In genomic region chr3:42025388-42026138, GRCh38 we compare ENCODE assay signal across 8 cellular contexts.
A peak's percentile ranks its signal among the peaks of the same experiment; 100 is the strongest.
DNase-seq lines count a peak whose midpoint lies in the region; ATAC-seq and TF ChIP-seq lines count a peak whose summit lies in the region.

No MANE protein-coding gene starts in this region.

- H3K4me1 Mint-ChIP-seq in Caco-2 (ENCODE audit: low read depth, unreplicated experiment): peaks cover 34% of the 10 kb centered on the region
- peaks cover 82% of the 10 kb centered on the region for H3K4me1 Mint-ChIP-seq in stimulated activated naive CD8-positive, alpha-beta T cell treated with anti-CD3 and anti-CD28 coated beads, Interleukin-15, Interleukin-2, amounts not matched to agents 100 ng/mL and 50 ng/mL, for 24 hours (ENCODE audit: low read depth)

- no peaks in the 10 kb centered on the region for H3K9me3 ChIP-seq in Caco-2
- no peaks in the 10 kb centered on the region for H3K9me3 ChIP-seq in Loucy (ENCODE audit: insufficient read depth, low read depth, low read length)

- CTCF ChIA-PET in Caco-2 (lab: Charles Lee): interaction anchor here (0.6 kb wide), 1 partner anchor 11 kb away, joined by 4 read pairs; no protein-coding TSS in a partner anchor
- CTCF ChIA-PET in RWPE1 (lab: Yijun Ruan, JAX): no interaction called here

- peak overlapping the region; percentile 64 for H3K4me3 Mint-ChIP-seq in Caco-2 (ENCODE audit: unreplicated experiment)
- peak overlapping the region; percentile 59 for H3K4me3 Mint-ChIP-seq in stimulated activated naive CD8-positive, alpha-beta T cell treated with anti-CD3 and anti-CD28 coated beads, Interleukin-15, Interleukin-2, amounts not matched to agents 100 ng/mL and 50 ng/mL, for 24 hours

- H2AFZ ChIP-seq in Loucy (ENCODE audit: low read length): no peak overlapping the region

- no peaks in the 10 kb centered on the region for H3K9me3 Mint-ChIP-seq in Caco-2 (ENCODE audit: unreplicated experiment)
- peaks cover 5% of the 10 kb centered on the region for H3K9me3 Mint-ChIP-seq in stimulated activated naive CD8-positive, alpha-beta T cell treated with anti-CD3 and anti-CD28 coated beads, Interleukin-15, Interleukin-2, amounts not matched to agents 100 ng/mL and 50 ng/mL, for 24 hours

- H3F3A ChIP-seq in Loucy (ENCODE audit: low read depth): no peaks in the 10 kb centered on the region

- no peaks in the 10 kb centered on the region for H3K27me3 ChIP-seq in Caco-2 (replicated peaks; ENCODE audit: control insufficient read depth, insufficient read depth, low read length)
- H3K27me3 ChIP-seq in Loucy (ENCODE audit: insufficient read depth, low read length, poor library complexity, severe bottlenecking): no peaks in the 10 kb centered on the region
- no peaks in the 10 kb centered on the region for H3K27me3 ChIP-seq in dorsolateral prefrontal cortex

- no peaks in the 10 kb centered on the region for H3K9me2 ChIP-seq in Loucy (replicated peaks; ENCODE audit: low read depth, low read length)

- H3K4me3 ChIP-seq in Caco-2 (ENCODE audit: low read depth, low read length) (no peak overlapping the region), Loucy (ENCODE audit: low read length, poor library complexity, severe bottlenecking) (peak overlapping the region; percentile 40), dorsolateral prefrontal cortex (peak overlapping the region in 45 of 59 donors; percentile 0 to 52 (median 24))

- TF ChIP-seq CTCF in Caco-2 (IDR thresholded peaks at IDR 0.05; ENCODE audit: insufficient read depth in 1 of 2, low read depth in 1 of 2, low read length in 1 of 2, severe bottlenecking in 1 of 2, unreplicated experiment in 1 of 2): no peak
- TF ChIP-seq CTCF in Loucy (conservative IDR thresholded peaks at IDR 0.05; ENCODE audit: low read length): no peak
- no peak for TF ChIP-seq CTCF in RWPE1 (conservative IDR thresholded peaks at IDR 0.05; ENCODE audit: low read depth)
- TF ChIP-seq CTCF in dorsolateral prefrontal cortex (IDR thresholded peaks at IDR 0.05 in 54 of 56, conservative IDR thresholded peaks at IDR 0.05 in 2 of 56; ENCODE audit: low read depth in 1 of 56, partially characterized antibody in 56 of 56): peak in 9 of 56 donors; percentile 7 to 35 (median 17)

- H3K9ac ChIP-seq in Loucy (ENCODE audit: low read depth, low read length, poor library complexity, severe bottlenecking): peak overlapping the region; percentile 12

- H4K20me1 ChIP-seq in Loucy (ENCODE audit: insufficient read depth, low read length, poor library complexity, severe bottlenecking): peaks cover 55% of the 10 kb centered on the region

- H3K27ac Mint-ChIP-seq in Caco-2 (ENCODE audit: unreplicated experiment): peak overlapping the region; percentile 67
- peak overlapping the region; percentile 80 for H3K27ac Mint-ChIP-seq in stimulated activated naive CD8-positive, alpha-beta T cell treated with anti-CD3 and anti-CD28 coated beads, Interleukin-15, Interleukin-2, amounts not matched to agents 100 ng/mL and 50 ng/mL, for 24 hours

- no peaks in the 10 kb centered on the region for H3K27me3 Mint-ChIP-seq in Caco-2 (ENCODE audit: insufficient read depth, unreplicated experiment)
- no peaks in the 10 kb centered on the region for H3K27me3 Mint-ChIP-seq in stimulated activated naive CD8-positive, alpha-beta T cell treated with anti-CD3 and anti-CD28 coated beads, Interleukin-15, Interleukin-2, amounts not matched to agents 100 ng/mL and 50 ng/mL, for 24 hours

- DNase-seq in Caco-2 (peak; percentile 63 to 76), RWPE1 (ENCODE audit: low spot score) (peak; percentile 61), dorsolateral prefrontal cortex (peak; percentile 53 to 95 (median 88)), left lobe of liver (ENCODE audit: low spot score) (peak; percentile 62)

- POLR2A ChIA-PET in Caco-2 (lab: Charles Lee): interaction anchor here (0.6 kb wide), 1 partner anchor 39 kb away, joined by 7 read pairs; no protein-coding TSS in a partner anchor
- POLR2A ChIA-PET in RWPE1 (lab: Yijun Ruan, JAX; ENCODE audit: low non-redundant PET): no interaction called here

- H3K4me1 ChIP-seq in Caco-2 (peaks cover 28% of the 10 kb centered on the region), Loucy (ENCODE audit: insufficient read depth, low read length, poor library complexity, severe bottlenecking) (peaks cover 46% of the 10 kb centered on the region)

- H3K4me2 ChIP-seq in Loucy (ENCODE audit: low read depth, low read length, poor library complexity, severe bottlenecking): peak overlapping the region; percentile 54

- H3K27ac ChIP-seq in RWPE1 (peak overlapping the region; percentile 73), dorsolateral prefrontal cortex (peak overlapping the region; percentile 15 to 91 (median 77))

- intact Hi-C loops in Caco-2 (cut with micrococcal nuclease; ENCODE audit: unreplicated experiment) (loop anchor here (5.0 kb wide), 1 partner anchor 72 kb away; no protein-coding TSS in a partner anchor), dorsolateral prefrontal cortex (cut with DNase I) (loop anchor here in 1 of 2 donors (2.0 kb wide), 1 partner anchor 73 kb away; no protein-coding TSS in a partner anchor)

- ATAC-seq in GM21390 (IDR thresholded peaks at IDR 0.05; ENCODE audit: unreplicated experiment): peak; percentile 64
- peak; percentile 83 for ATAC-seq in left lobe of liver
- ATAC-seq in GM19324 (IDR thresholded peaks at IDR 0.05; ENCODE audit: low FRiP score, unreplicated experiment): no peak

- H3K36me3 ChIP-seq in Caco-2 (ENCODE audit: control insufficient read depth, insufficient read depth, low read length): no peaks in the 10 kb centered on the region
- H3K36me3 ChIP-seq in Loucy (ENCODE audit: insufficient read depth, low read length): no peaks in the 10 kb centered on the region; the same call in 1 of the 2 replicates

- no TSS peak for BruUV-seq in Caco-2 (replicated peaks; lab: Mats Ljungman, UMichigan)

- H3K79me2 ChIP-seq in Loucy (ENCODE audit: insufficient read depth, low read length): peaks cover 96% of the 10 kb centered on the region

- peaks cover 6% of the 10 kb centered on the region for H3K36me3 Mint-ChIP-seq in Caco-2 (ENCODE audit: insufficient read depth, unreplicated experiment)
- H3K36me3 Mint-ChIP-seq in stimulated activated naive CD8-positive, alpha-beta T cell treated with anti-CD3 and anti-CD28 coated beads, Interleukin-15, Interleukin-2, amounts not matched to agents 100 ng/mL and 50 ng/mL, for 24 hours (ENCODE audit: low read depth): peaks cover 12% of the 10 kb centered on the region
